12 cellular contexts compared by ENCODE assay signal in the genomic region with DNA sequence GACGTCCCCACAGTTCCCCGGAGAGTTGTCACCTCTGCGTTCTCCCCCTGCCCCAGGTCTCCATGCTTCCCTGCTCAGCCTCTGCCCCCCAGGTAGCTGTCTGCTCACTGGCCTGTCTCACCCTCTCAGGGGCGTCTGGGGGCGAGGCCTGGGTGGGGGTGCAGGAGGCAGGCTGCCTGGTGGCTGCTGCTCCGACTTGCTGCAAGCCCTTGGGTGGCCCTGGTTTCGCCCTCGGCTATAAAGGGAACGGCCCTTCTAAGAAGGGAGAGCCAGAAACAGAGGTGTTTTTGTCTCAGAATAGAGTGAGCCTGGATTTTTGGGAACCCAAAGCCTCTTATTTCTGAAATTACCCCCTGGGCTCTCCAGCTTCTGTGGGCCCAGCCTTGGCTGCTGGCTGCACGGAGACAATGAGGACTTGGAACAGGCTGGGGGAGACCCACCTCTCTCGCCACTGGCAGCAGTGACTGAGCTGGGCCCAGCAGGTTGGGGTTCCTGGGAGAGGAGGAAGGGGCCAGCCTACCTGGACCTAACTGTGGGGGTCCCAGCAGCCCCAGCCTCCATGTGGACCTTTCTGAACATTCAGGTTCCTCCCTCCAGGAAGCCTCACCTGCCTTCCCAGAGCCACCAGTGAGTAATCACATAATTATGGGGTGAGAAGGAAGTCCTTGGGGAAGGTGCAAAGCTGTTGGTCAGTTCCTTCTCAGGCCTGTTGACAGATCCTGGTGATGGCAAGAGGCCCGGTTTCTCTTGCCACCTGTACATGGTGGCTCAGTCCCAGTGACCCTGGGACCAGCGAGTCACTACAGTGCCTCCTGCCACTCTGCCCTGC. TPM values are rescaled to one million over a fixed set of nuclear protein-coding genes. Genes with fewer than 3 reads are reported as not detected.
DNase-seq lines count a peak whose midpoint lies in the region; ATAC-seq and TF ChIP-seq lines count a peak whose summit lies in the region.
"Had no signal": no experiment of that assay in that cellular context is flagged by ENCODE, and none has a peak within 500 bp of the region (broad histone marks: within the 10 kb centered on the region; RNA-seq: fewer than 3 reads in every experiment).

No MANE protein-coding gene starts in this region.

- H3K36me3 ChIP-seq in left ventricle myocardium inferior (no peaks in the 10 kb centered on the region), upper lobe of right lung (no peaks in the 10 kb centered on the region), BE2C (no peaks in the 10 kb centered on the region)
- H3K36me3 ChIP-seq: heart right ventricle had no signal

- no peak overlapping the region for H3K4me3 ChIP-seq in left ventricle myocardium inferior
- H3K4me3 ChIP-seq in upper lobe of right lung, result peak overlapping the region; percentile 16
- H3K4me3 ChIP-seq in BE2C (ENCODE audit: low read depth, low read length), result no peak overlapping the region
- H3K4me3 ChIP-seq: GM23338, heart right ventricle had no signal

- no peak overlapping the region for H3K27ac ChIP-seq in left ventricle myocardium inferior (replicated peaks)
- peak overlapping the region; percentile 81 for H3K27ac ChIP-seq in upper lobe of right lung
- H3K27ac ChIP-seq: heart right ventricle had no signal

- DNase-seq in cardiac septum (ENCODE audit: low spot score) (peak; percentile 74), left ventricle myocardium inferior (no peak), left lobe of liver (ENCODE audit: low spot score) (peak; percentile 52), upper lobe of right lung (no peak), BE2C (no peak), NCI-H1092 (lab: John Stamatoyannopoulos, UW) (no peak), NCI-H82 treated with DMSO at 0.1 percent for 48 hours (lab: John Stamatoyannopoulos, UW; ENCODE audit: unreplicated experiment) (no peak)
- no peak for DNase-seq in activated CD8-positive, alpha-beta T cell treated with anti-CD3 and anti-CD28 coated beads, Interleukin-2, amount 10 ng/mL, durations not matched to agents 7 days and 5 days
- DNase-seq: NCI-H2171 treated with DMSO at 0.1 percent for 48 hours had no signal

- no peaks in the 10 kb centered on the region for H3K27me3 ChIP-seq in left ventricle myocardium inferior (ENCODE audit: low read depth)
- no peaks in the 10 kb centered on the region for H3K27me3 ChIP-seq in upper lobe of right lung
- H3K27me3 ChIP-seq in BE2C, result no peaks in the 10 kb centered on the region
- H3K27me3 ChIP-seq: heart right ventricle had no signal

- no peaks in the 10 kb centered on the region for H3K27me3 Mint-ChIP-seq in activated CD8-positive, alpha-beta T cell treated with anti-CD3 and anti-CD28 coated beads, Interleukin-2, amount 10 ng/mL, durations not matched to agents 7 days and 5 days (ENCODE audit: low read depth)

- no peak for TF ChIP-seq CTCF in left ventricle myocardium inferior (IDR thresholded peaks at IDR 0.05; ENCODE audit: borderline replicate concordance)
- TF ChIP-seq CTCF in upper lobe of right lung (IDR thresholded peaks at IDR 0.05), result no peak
- TF ChIP-seq CTCF in BE2C (IDR thresholded peaks at IDR 0.05; ENCODE audit: low read depth, low read length), result no peak

- H3K4me3 Mint-ChIP-seq in activated CD8-positive, alpha-beta T cell treated with anti-CD3 and anti-CD28 coated beads, Interleukin-2, amount 10 ng/mL, durations not matched to agents 7 days and 5 days, result no peak overlapping the region
- H3K4me3 Mint-ChIP-seq: GM23338 had no signal

- peaks cover 24% of the 10 kb centered on the region for H3K36me3 Mint-ChIP-seq in activated CD8-positive, alpha-beta T cell treated with anti-CD3 and anti-CD28 coated beads, Interleukin-2, amount 10 ng/mL, durations not matched to agents 7 days and 5 days (ENCODE audit: low read depth)

- CTCF ChIA-PET in activated CD8-positive, alpha-beta T cell treated with anti-CD3 and anti-CD28 coated beads, Interleukin-2, amount 10 ng/mL, durations not matched to agents 7 days and 5 days (lab: Charles Lee), result interaction anchor here (0.8 to 1.5 kb wide), 2 partner anchors 22 to 26 kb away, joined by 3 read pairs; no protein-coding TSS in a partner anchor

- peak overlapping the region; percentile 99 for H3K27ac Mint-ChIP-seq in activated CD8-positive, alpha-beta T cell treated with anti-CD3 and anti-CD28 coated beads, Interleukin-2, amount 10 ng/mL, durations not matched to agents 7 days and 5 days
- H3K27ac Mint-ChIP-seq: GM23338 had no signal

- H3K4me1 ChIP-seq in left ventricle myocardium inferior (peaks cover 37% of the 10 kb centered on the region), upper lobe of right lung (peaks cover 12% of the 10 kb centered on the region), BE2C (no peaks in the 10 kb centered on the region)

- no peak for ATAC-seq in activated CD8-positive, alpha-beta T cell treated with anti-CD3 and anti-CD28 coated beads, Interleukin-2, amount 10 ng/mL, durations not matched to agents 7 days and 5 days
- peak; percentile 63 for ATAC-seq in left lobe of liver
- ATAC-seq in upper lobe of right lung, result peak; percentile 80
- ATAC-seq: GM23338 had no signal

- peaks cover 73% of the 10 kb centered on the region for H3K4me1 Mint-ChIP-seq in activated CD8-positive, alpha-beta T cell treated with anti-CD3 and anti-CD28 coated beads, Interleukin-2, amount 10 ng/mL, durations not matched to agents 7 days and 5 days (ENCODE audit: low read depth)

- intact Hi-C loops in cardiac septum (cut with DNase I), result no loop called here
- intact Hi-C loops in left ventricle myocardium inferior (cut with micrococcal nuclease), result no loop called here
- intact Hi-C loops in upper lobe of right lung (cut with DNase I), result no loop called here

- H3K9me3 ChIP-seq in left ventricle myocardium inferior (replicated peaks) (no peaks in the 10 kb centered on the region), upper lobe of right lung (no peaks in the 10 kb centered on the region), BE2C (no peaks in the 10 kb centered on the region)
- H3K9me3 ChIP-seq: heart right ventricle had no signal

- no peaks in the 10 kb centered on the region for H3K9me3 Mint-ChIP-seq in activated CD8-positive, alpha-beta T cell treated with anti-CD3 and anti-CD28 coated beads, Interleukin-2, amount 10 ng/mL, durations not matched to agents 7 days and 5 days (ENCODE audit: insufficient read depth)
- H3K9me3 Mint-ChIP-seq: GM23338 had no signal

- POLR2A ChIA-PET in activated CD8-positive, alpha-beta T cell treated with anti-CD3 and anti-CD28 coated beads, Interleukin-2, amount 10 ng/mL, durations not matched to agents 7 days and 5 days (lab: Charles Lee), result no interaction called here

RNA-seq across cellular contexts. Expression of a gene that starts 15.5 kb away (rescaled TPM):
- total RNA-seq in cardiac septum, result 10.3 TPM
- total RNA-seq in left ventricle myocardium inferior, result 11.2 TPM
- 1 to 10 TPM; 4.0 to 4.2 TPM for total RNA-seq in activated CD8-positive, alpha-beta T cell treated with anti-CD3 and anti-CD28 coated beads, Interleukin-2, amount 10 ng/mL, durations not matched to agents 7 days and 5 days
- 11.4 TPM for total RNA-seq in left lobe of liver
- total RNA-seq in upper lobe of right lung, result 67.0 TPM
- 3.6 TPM for polyA plus RNA-seq in BE2C (2012; ENCODE audit: insufficient read depth, insufficient read length, low read depth)

RNA-seq across cellular contexts. Expression of a gene that starts 49.5 kb away (rescaled TPM):
- total RNA-seq in cardiac septum (0.54 TPM), left ventricle myocardium inferior (1.7 TPM), left lobe of liver (not detected), upper lobe of right lung (0.87 TPM)
- 10 to 100 TPM; 26.8 to 29.1 TPM for total RNA-seq in activated CD8-positive, alpha-beta T cell treated with anti-CD3 and anti-CD28 coated beads, Interleukin-2, amount 10 ng/mL, durations not matched to agents 7 days and 5 days
- polyA plus RNA-seq in BE2C (2012; ENCODE audit: insufficient read depth, insufficient read length, low read depth), result 0.51 TPM
- total RNA-seq: chondrocyte, GM23338 had no signal
- polyA plus RNA-seq: GM23338 had no signal

Comparison
In these comparisons a context has a peak if more than half of its experiments do, and no peak if none do; other contexts are left out.
1. DNase-seq: peak in cardiac septum (single experiment) and left lobe of liver (single experiment); none in left ventricle myocardium inferior (single experiment), activated CD8-positive, alpha-beta T cell treated with anti-CD3 and anti-CD28 coated beads, Interleukin-2, amount 10 ng/mL, durations not matched to agents 7 days and 5 days (single experiment), upper lobe of right lung (single experiment), BE2C (single experiment), NCI-H1092 (single experiment) and NCI-H82 treated with DMSO at 0.1 percent for 48 hours (single experiment).
2. RNA of a gene that starts 49.5 kb away (total RNA-seq): 26.8 to 29.1 TPM in activated CD8-positive, alpha-beta T cell treated with anti-CD3 and anti-CD28 coated beads, Interleukin-2, amount 10 ng/mL, durations not matched to agents 7 days and 5 days; 1.7 TPM in left ventricle myocardium inferior (single experiment), 0.87 TPM in upper lobe of right lung (single experiment), 0.54 TPM in cardiac septum (single experiment) and not detected in left lobe of liver (single experiment); every median in the first group is over 10 times any median in the second.